22 cellular contexts compared by ENCODE assay signal in genomic region chr4:185138161-185138560, GRCh38.
"Had no signal": no experiment of that assay in that cellular context is flagged by ENCODE, and none has a peak within 500 bp of the region (broad histone marks: within the 10 kb centered on the region; RNA-seq: fewer than 3 reads in every experiment).

No MANE protein-coding gene starts in this region.

- H3K4me3 ChIP-seq: esophagus squamous epithelium, hepatocyte, left lung, lower lobe of right lung, pancreas, skin epidermis, thoracic aorta, tibial nerve, upper lobe of left lung had no signal

- H3K36me3 Mint-ChIP-seq: memory B cell; natural killer cell; stimulated activated memory B cell treated with anti-CD40 and anti-IgM and Interleukin-4, amounts not matched to agents 10 μg/mL and 1 μg/mL and 100 μg/mL, for 72 hours had no signal

- H3K4me3 Mint-ChIP-seq: endodermal cell; memory B cell; natural killer cell; stimulated activated memory B cell treated with anti-CD40 and anti-IgM and Interleukin-4, amounts not matched to agents 10 μg/mL and 1 μg/mL and 100 μg/mL, for 72 hours had no signal

- H3K27me3 ChIP-seq: esophagus squamous epithelium, hepatocyte, pancreas, tibial nerve, upper lobe of left lung had no signal

- H3K27me3 Mint-ChIP-seq: memory B cell had no signal

- DNase-seq: central memory CD4-positive, alpha-beta T cell; effector CD8-positive, alpha-beta T cell; endodermal cell; esophagus squamous epithelium; foreskin melanocyte; left cardiac atrium; left lung; lower lobe of right lung; natural killer cell; pancreas; spleen; stimulated activated CD4-positive, alpha-beta T cell treated with anti-CD3 and anti-CD28 coated beads, Interleukin-4, amount 100 ng/mL, for 4 hours; stimulated activated naive CD8-positive, alpha-beta T cell treated with anti-CD3 and anti-CD28 coated beads, Interleukin-15, Interleukin-2, amounts not matched to agents 100 U/mL and 50 U/mL, for 24 hours; substantia nigra; upper lobe of left lung had no signal

- H3K27ac Mint-ChIP-seq: endodermal cell; memory B cell; natural killer cell; stimulated activated memory B cell treated with anti-CD40 and anti-IgM and Interleukin-4, amounts not matched to agents 10 μg/mL and 1 μg/mL and 100 μg/mL, for 72 hours had no signal

- H3K4me2 ChIP-seq: hepatocyte had no signal

- H3K9me3 Mint-ChIP-seq: endodermal cell; memory B cell; natural killer cell; stimulated activated memory B cell treated with anti-CD40 and anti-IgM and Interleukin-4, amounts not matched to agents 10 μg/mL and 1 μg/mL and 100 μg/mL, for 72 hours had no signal

- H3K27ac ChIP-seq: esophagus squamous epithelium, hepatocyte, left lung, lower lobe of right lung, neutrophil, pancreas, thoracic aorta, tibial nerve, upper lobe of left lung had no signal

- ATAC-seq: left lung; lower lobe of right lung; natural killer cell; pancreas; stimulated activated memory B cell treated with anti-CD40 and anti-IgM and Interleukin-4, amounts not matched to agents 10 μg/mL and 1 μg/mL and 100 μg/mL, for 72 hours; stimulated activated naive CD8-positive, alpha-beta T cell treated with anti-CD3 and anti-CD28 coated beads, Interleukin-15, Interleukin-2, amounts not matched to agents 100 U/mL and 50 U/mL, for 24 hours had no signal

- H3K36me3 ChIP-seq: esophagus squamous epithelium, left lung, lower lobe of right lung, neutrophil, pancreas, spleen, thoracic aorta, tibial nerve, upper lobe of left lung had no signal

- H3K9me3 ChIP-seq: esophagus squamous epithelium, left lung, lower lobe of right lung, neutrophil, pancreas, spleen, thoracic aorta, tibial nerve, upper lobe of left lung had no signal
